Comparison of ENCODE assay signal across 9 cellular contexts in the genomic region with DNA sequence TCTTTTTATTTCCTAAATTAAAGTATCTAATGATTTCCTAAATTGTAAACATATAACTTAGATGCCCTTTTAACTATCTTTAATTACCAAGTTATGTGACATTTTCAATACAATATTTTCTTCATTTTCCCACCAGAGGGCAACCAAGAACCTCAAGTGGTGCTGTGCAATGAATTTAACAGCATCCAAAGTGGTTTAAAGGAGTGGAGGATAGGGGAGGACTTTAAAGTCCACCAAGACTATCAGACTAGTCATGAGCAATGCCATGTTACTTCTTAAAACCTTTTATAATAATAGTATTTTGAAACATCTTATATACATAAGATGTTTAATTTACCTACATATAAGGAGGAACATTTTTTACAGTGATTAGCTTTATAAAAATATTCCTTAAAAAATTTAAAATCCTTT.
DNase-seq lines count a peak whose midpoint lies in the region; ATAC-seq and TF ChIP-seq lines count a peak whose summit lies in the region.
"Had no signal": no experiment of that assay in that cellular context is flagged by ENCODE, and none has a peak within 500 bp of the region (broad histone marks: within the 10 kb centered on the region; RNA-seq: fewer than 3 reads in every experiment).

No MANE protein-coding gene starts in this region.

- H3K27me3 ChIP-seq in H9 (ENCODE audit: insufficient read depth, low read length), result no peaks in the 10 kb centered on the region
- H3K27me3 ChIP-seq in lung (ENCODE audit: control insufficient read depth, insufficient read depth), result no peaks in the 10 kb centered on the region
- no peaks in the 10 kb centered on the region for H3K27me3 ChIP-seq in MG63
- H3K27me3 ChIP-seq: neutrophil had no signal

- no peak overlapping the region for H2BK15ac ChIP-seq in H9 (ENCODE audit: low read depth, low read length)

- H3T11ph ChIP-seq in H9 (ENCODE audit: low read length), result no peak overlapping the region

- no peak overlapping the region for H3K4me3 Mint-ChIP-seq in H9

- peaks cover 23 to 26% of the 10 kb centered on the region in 2 experiments for H3K4me1 Mint-ChIP-seq in H9

- no peaks in the 10 kb centered on the region for H3K27me3 Mint-ChIP-seq in H9 (ENCODE audit: low read depth)

- no peak overlapping the region for H4K91ac ChIP-seq in H9 (ENCODE audit: insufficient read length, low read depth, low read length)

- H3K18ac ChIP-seq in H9 (ENCODE audit: insufficient read length, low read depth, low read length), result no peak overlapping the region

- TF ChIP-seq CTCF in H9 (conservative IDR thresholded peaks at IDR 0.05) (peak; percentile 77), choroid plexus epithelial cell (conservative IDR thresholded peaks at IDR 0.05; ENCODE audit: low read depth, low read length) (peak; percentile 62), lung (IDR thresholded peaks at IDR 0.05; ENCODE audit: control extremely low read depth, extremely low read depth) (peak; percentile 8)

- no peak overlapping the region for H2BK20ac ChIP-seq in H9 (ENCODE audit: low read depth, low read length, poor library complexity, severe bottlenecking)

- no peak overlapping the region for H2BK12ac ChIP-seq in H9 (ENCODE audit: insufficient read length, low read depth, low read length)

- no peak overlapping the region for H2AFZ ChIP-seq in H9 (ENCODE audit: low read length)

- H3K27ac Mint-ChIP-seq in H9, result no peak overlapping the region

- H4K20me1 ChIP-seq in H9 (ENCODE audit: control insufficient read depth, insufficient read depth, insufficient read length), result no peaks in the 10 kb centered on the region

- H4K8ac ChIP-seq in H9 (replicated peaks; ENCODE audit: insufficient read length, low read depth, low read length), result no peak overlapping the region

- H3K9me3 Mint-ChIP-seq in H9, result no peaks in the 10 kb centered on the region

- no peak overlapping the region for H3K4me3 ChIP-seq in choroid plexus epithelial cell (ENCODE audit: low read depth, low read length)
- no peak overlapping the region for H3K4me3 ChIP-seq in lung
- no peak overlapping the region for H3K4me3 ChIP-seq in MG63

- ATAC-seq in lung (ENCODE audit: insufficient read depth, low FRiP score) (no peak), GM18517 (IDR thresholded peaks at IDR 0.05; ENCODE audit: unreplicated experiment) (no peak)

- no peak overlapping the region for H3K4ac ChIP-seq in H9 (ENCODE audit: low read depth, low read length)

- peaks cover 14% of the 10 kb centered on the region for H3K79me1 ChIP-seq in H9 (ENCODE audit: insufficient read depth, low read depth, low read length, poor library complexity, severe bottlenecking)

- no peak overlapping the region for H3K56ac ChIP-seq in H9 (ENCODE audit: insufficient read length, low read depth, low read length)

- H3K27ac ChIP-seq in H9 (ENCODE audit: insufficient read length, low read depth, low read length) (no peak overlapping the region), lung (ENCODE audit: low read depth in 1 of 2, low read length in 1 of 2) (no peak overlapping the region)
- H3K27ac ChIP-seq: neutrophil had no signal

- H3K14ac ChIP-seq in H9 (ENCODE audit: insufficient read depth, low read length), result no peak overlapping the region

- no peak overlapping the region for H3K23ac ChIP-seq in H9 (ENCODE audit: insufficient read length, low read depth, low read length)

- DNase-seq in CMK (ENCODE audit: low read depth) (peak; percentile 21), H9 (no peak), NCI-H69 (lab: John Stamatoyannopoulos, UW) (peak; percentile 73), choroid plexus epithelial cell (ENCODE audit: low read depth) (peak; percentile 76), lung (ENCODE audit: low spot score) (no peak), MG63 (no peak), UCSD-AML1 (lab: John Stamatoyannopoulos, UW; ENCODE audit: unreplicated experiment) (no peak)

- H2BK120ac ChIP-seq in H9 (ENCODE audit: low read depth, low read length, poor library complexity, severe bottlenecking), result no peak overlapping the region

- no peak overlapping the region for H2BK5ac ChIP-seq in H9 (ENCODE audit: insufficient read length, low read length)

- peaks cover 3% of the 10 kb centered on the region; the same call in 1 of the 2 replicates for H3K79me2 ChIP-seq in H9 (ENCODE audit: insufficient read depth, low read length)

- no peaks in the 10 kb centered on the region for H3K36me3 Mint-ChIP-seq in H9 (ENCODE audit: insufficient read depth in 1 of 3, low read depth in 3 of 3)

- no peaks in the 10 kb centered on the region for H3K36me3 ChIP-seq in lung (ENCODE audit: control insufficient read depth in 2 of 2, insufficient read depth in 2 of 2, low read length in 2 of 2)
- H3K36me3 ChIP-seq in MG63, result 0 out of 2 replicates have a peak, but pooled peaks cover 3% of the 10 kb centered on the region
- H3K36me3 ChIP-seq: neutrophil had no signal

- H4K5ac ChIP-seq in H9 (ENCODE audit: insufficient read length, low read depth, low read length), result no peak overlapping the region

- H3K4me1 ChIP-seq in H9 (ENCODE audit: insufficient read depth, low read length) (no peaks in the 10 kb centered on the region; the same call in 1 of the 2 replicates), lung (ENCODE audit: control insufficient read depth in 2 of 2, insufficient read depth in 2 of 2, low read length in 2 of 2) (peaks cover 1 to 18% of the 10 kb centered on the region in 2 donors)

- H3K9me3 ChIP-seq in H9 (ENCODE audit: control insufficient read depth, low read depth, low read length) (no peaks in the 10 kb centered on the region), lung (ENCODE audit: control insufficient read depth in 2 of 2, insufficient read depth in 1 of 2, low read length in 1 of 2) (no peaks in the 10 kb centered on the region), MG63 (no peaks in the 10 kb centered on the region)
- H3K9me3 ChIP-seq: neutrophil had no signal

- H2AK5ac ChIP-seq in H9 (ENCODE audit: insufficient read length, low read length), result no peak overlapping the region

- H3K23me2 ChIP-seq in H9 (ENCODE audit: insufficient read length, low read depth, low read length, poor library complexity, severe bottlenecking), result no peaks in the 10 kb centered on the region

- no peak overlapping the region for H3K4me2 ChIP-seq in H9 (ENCODE audit: insufficient read depth, insufficient read length, low read length)

- no peak overlapping the region for H3K9ac ChIP-seq in H9 (ENCODE audit: extremely low read depth, insufficient read length, low read length)

Comparison
In these comparisons a context has a peak if more than half of its experiments do, and no peak if none do; other contexts are left out.
1. DNase-seq: peak in CMK (single experiment), NCI-H69 (single experiment) and choroid plexus epithelial cell (single experiment); none in H9 (single experiment), lung (single experiment), MG63 (single experiment) and UCSD-AML1 (single experiment).
2. CTCF ChIP-seq: peak in every context shown above with its lines; median percentile 77 in H9; 62 in choroid plexus epithelial cell; 8 in lung.